30 cellular contexts compared by ENCODE assay signal in the genomic region with DNA sequence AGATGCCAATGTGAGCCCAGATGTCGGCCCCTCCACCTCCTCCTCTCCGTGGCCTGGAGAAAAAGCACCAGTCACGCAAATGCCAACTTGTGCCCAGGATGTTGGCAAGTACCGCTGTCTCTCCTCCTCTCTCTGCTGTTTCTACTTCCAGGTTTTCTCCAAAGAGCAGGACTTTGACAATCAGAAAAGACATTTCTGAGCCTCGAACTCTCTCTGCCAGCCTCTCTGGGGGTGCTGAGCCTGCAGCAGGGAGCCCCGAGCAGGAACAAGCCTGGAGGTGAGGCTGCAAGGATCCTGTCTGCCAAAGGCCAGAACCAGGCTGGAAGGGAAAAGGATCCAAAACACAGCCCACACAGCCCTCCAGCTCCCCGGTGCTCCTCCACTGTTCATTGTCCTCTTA.
"Had no signal": no experiment of that assay in that cellular context is flagged by ENCODE, and none has a peak within 500 bp of the region (broad histone marks: within the 10 kb centered on the region; RNA-seq: fewer than 3 reads in every experiment).

No MANE protein-coding gene starts in this region.

- FAIRE-seq: astrocyte, colon, endometrium, frontal cortex had no signal

- H3K9me3 Mint-ChIP-seq: activated B cell treated with CpG ODN at 0.5 μM for 24 hours; activated CD8-positive, alpha-beta T cell treated with anti-CD3 and anti-CD28 coated beads for 36 hours; activated T-cell treated with anti-CD3 and anti-CD28 coated beads, Interleukin-2, amount 50 U/mL, for 4 hours; T-helper 2 cell treated with Interferon-gamma antibody and Interleukin-4, amounts not matched to agents 5 μg/mL and 100 μg/mL, for 36 hours had no signal

- H3K27ac Mint-ChIP-seq: activated B cell treated with CpG ODN at 0.5 μM for 24 hours; activated CD8-positive, alpha-beta T cell treated with anti-CD3 and anti-CD28 coated beads for 36 hours; activated naive CD8-positive, alpha-beta T cell; activated T-helper 17 cell treated with anti-CD3 and anti-CD28 coated beads, Interleukin-2, amount 50 U/mL, for 72 hours; effector memory CD8-positive, alpha-beta T cell; T-helper 17 cell; T-helper 2 cell treated with Interferon-gamma antibody and Interleukin-4, amounts not matched to agents 5 μg/mL and 100 μg/mL, for 36 hours had no signal

- H3K27me3 Mint-ChIP-seq: activated CD8-positive, alpha-beta T cell treated with anti-CD3 and anti-CD28 coated beads for 36 hours; activated naive CD8-positive, alpha-beta T cell had no signal

- H3K27ac ChIP-seq: WERI-Rb-1 had no signal

- ATAC-seq: activated CD4-positive, CD25-positive, alpha-beta regulatory T cell treated with anti-CD3 and anti-CD28 coated beads, Interleukin-2, amount 50 U/mL, for 24 hours; activated CD8-positive, alpha-beta T cell treated with anti-CD3 and anti-CD28 coated beads for 36 hours; activated T-cell treated with anti-CD3 and anti-CD28 coated beads, Interleukin-2, amount 50 U/mL, for 4 hours; activated T-helper 17 cell treated with anti-CD3 and anti-CD28 coated beads, Interleukin-2, amount 50 U/mL, for 72 hours; effector memory CD8-positive, alpha-beta T cell; esophagus mucosa; T-helper 17 cell had no signal

- H3K4me3 Mint-ChIP-seq: activated B cell treated with CpG ODN at 0.5 μM for 24 hours; activated CD8-positive, alpha-beta T cell treated with anti-CD3 and anti-CD28 coated beads for 36 hours; activated naive CD8-positive, alpha-beta T cell; activated T-cell treated with anti-CD3 and anti-CD28 coated beads, Interleukin-2, amount 50 U/mL, for 4 hours; activated T-helper 17 cell treated with anti-CD3 and anti-CD28 coated beads, Interleukin-2, amount 50 U/mL, for 72 hours; effector memory CD8-positive, alpha-beta T cell; T-helper 17 cell; T-helper 2 cell treated with Interferon-gamma antibody and Interleukin-4, amounts not matched to agents 5 μg/mL and 100 μg/mL, for 36 hours had no signal

- H3K36me3 Mint-ChIP-seq: activated naive CD8-positive, alpha-beta T cell had no signal

- H3K4me1 Mint-ChIP-seq: activated B cell treated with CpG ODN at 0.5 μM for 24 hours, T-helper 17 cell had no signal

- H3K36me3 ChIP-seq: WERI-Rb-1 had no signal

- DNase-seq: activated B cell treated with CpG ODN at 0.5 μM for 24 hours; activated CD4-positive, alpha-beta T cell treated with anti-CD3 and anti-CD28 coated beads for 48 hours; activated CD4-positive, alpha-beta T cell treated with anti-CD3 and anti-CD28 coated beads, Interleukin-2, amount 50 U/mL, for 1 hour; activated CD4-positive, alpha-beta T cell treated with anti-CD3 and anti-CD28 coated beads, Interleukin-2, amount 50 U/mL, for 48 hours; activated CD8-positive, alpha-beta T cell treated with anti-CD3 and anti-CD28 coated beads for 36 hours; activated effector memory CD4-positive, alpha-beta T cell treated with Interleukin-2 at 50 U/mL for 16 hours; activated gamma-delta T cell treated with Interleukin-2 at 50 U/mL for 16 hours; activated naive CD4-positive, alpha-beta T cell treated with anti-CD3 and anti-CD28 coated beads, Interleukin-2, amount 50 U/mL, for 16 hours; activated naive CD4-positive, alpha-beta T cell treated with Interleukin-2 at 50 U/mL for 16 hours; activated T-cell treated with anti-CD3 and anti-CD28 coated beads, Interleukin-2, amount 50 U/mL, for 4 hours; amniotic stem cell; anterior cingulate cortex; caudate nucleus; cortex of kidney; dermis blood vessel endothelial cell; effector CD4-positive, alpha-beta T cell; effector memory CD8-positive, alpha-beta T cell; foreskin fibroblast; T-helper 17 cell; T1000; WERI-Rb-1 had no signal
